Comparison of ENCODE assay signal across 20 cellular contexts in genomic region chr2:153584244-153584643, GRCh38.
DNase-seq lines count a peak whose midpoint lies in the region; ATAC-seq and TF ChIP-seq lines count a peak whose summit lies in the region.
"Had no signal": no experiment of that assay in that cellular context is flagged by ENCODE, and none has a peak within 500 bp of the region (broad histone marks: within the 10 kb centered on the region; RNA-seq: fewer than 3 reads in every experiment).

No MANE protein-coding gene starts in this region.

- peaks cover 29% of the 10 kb centered on the region for H3K9me3 Mint-ChIP-seq in HFFc6

- no peak overlapping the region for H3K18ac ChIP-seq in neuronal stem cell (ENCODE audit: low read length)

- H3K27ac Mint-ChIP-seq in HFFc6 = no peak overlapping the region
- H3K27ac Mint-ChIP-seq: CD4-positive, CD25-positive, alpha-beta regulatory T cell had no signal

- H3K4ac ChIP-seq in neuronal stem cell (ENCODE audit: low read length) = no peak overlapping the region

- no peak overlapping the region for H4K91ac ChIP-seq in neuronal stem cell (ENCODE audit: low read depth, low read length, poor library complexity)

- H4K8ac ChIP-seq in neuronal stem cell (ENCODE audit: low read depth, low read length) = no peak overlapping the region

- no CpG with 5 or more reads among the region's 2 CpGs for WGBS in neuronal stem cell (ENCODE audit: extremely low coverage in 2 of 2, insufficient read length in 2 of 2, insufficient replicate concordance in 1 of 2), 2 donors
- WGBS in aorta, 2 donors = 55 to 64% methylated on average over 2 of the region's 2 CpGs

- H3K4me2 ChIP-seq in neuronal stem cell (ENCODE audit: insufficient read depth, low read length, poor library complexity, severe bottlenecking) = no peak overlapping the region

- no peaks in the 10 kb centered on the region for H3K36me3 ChIP-seq in neuronal stem cell (replicated peaks in 1 of 2; ENCODE audit: control insufficient read depth in 2 of 2, insufficient read depth in 2 of 2, low read length in 2 of 2)
- no peaks in the 10 kb centered on the region for H3K36me3 ChIP-seq in aorta (ENCODE audit: control insufficient read depth in 1 of 2, insufficient read depth in 2 of 2, low read length in 1 of 2)

- H3K4me3 Mint-ChIP-seq in HFFc6 = no peak overlapping the region
- H3K4me3 Mint-ChIP-seq: CD4-positive, CD25-positive, alpha-beta regulatory T cell had no signal

- H3K4me1 ChIP-seq in neuronal stem cell (ENCODE audit: control insufficient read depth in 2 of 2, insufficient read depth in 1 of 2, low read depth in 1 of 2, low read length in 2 of 2) (no peaks in the 10 kb centered on the region), aorta (ENCODE audit: control insufficient read depth in 1 of 2, insufficient read depth in 2 of 2, low read length in 2 of 2) (no peaks in the 10 kb centered on the region)

- H3K9ac ChIP-seq in neuronal stem cell (ENCODE audit: low read depth, low read length, poor library complexity) = no peak overlapping the region

- H3K4me1 Mint-ChIP-seq in HFFc6 (ENCODE audit: low read depth) = no peaks in the 10 kb centered on the region
- H3K4me1 Mint-ChIP-seq: CD4-positive, CD25-positive, alpha-beta regulatory T cell had no signal

- no peaks in the 10 kb centered on the region for H3K27me3 Mint-ChIP-seq in HFFc6 (ENCODE audit: insufficient read depth)
- H3K27me3 Mint-ChIP-seq: CD4-positive, CD25-positive, alpha-beta regulatory T cell had no signal

- peak; percentile 9 for DNase-seq in HuH-7 (ENCODE audit: low spot score)
- peak; percentile 3 for DNase-seq in UCSD-AML1 (lab: John Stamatoyannopoulos, UW; ENCODE audit: unreplicated experiment)
- DNase-seq in neuronal stem cell (ENCODE audit: low spot score) = no peak
- no peak for DNase-seq in HFFc6
- DNase-seq in NCI-H1694 (lab: John Stamatoyannopoulos, UW) = no peak
- DNase-seq in aorta = no peak
- DNase-seq: CD4-positive, CD25-positive, alpha-beta regulatory T cell; DMS79; H7; MM.1S; NCI-H1092 treated with DMSO at 0.1 percent for 48 hours; NCI-H1436 treated with DMSO at 0.1 percent for 48 hours; NCI-H2029 treated with DMSO at 0.1 percent for 48 hours; NCI-H226; NCI-H510A treated with DMSO at 0.1 percent for 48 hours; NCI-H82; OCI-M1; Right ventricle myocardium superior had no signal

- H3K9me3 ChIP-seq in neuronal stem cell (replicated peaks in 1 of 2; ENCODE audit: control insufficient read depth in 2 of 2, insufficient read depth in 1 of 2, low read depth in 1 of 2, low read length in 2 of 2) = peaks cover 0 to 2% of the 10 kb centered on the region in 2 donors
- H3K9me3 ChIP-seq in aorta (ENCODE audit: control insufficient read depth, low read length) = peaks cover 3% of the 10 kb centered on the region

- no peak overlapping the region for H2BK12ac ChIP-seq in neuronal stem cell (ENCODE audit: low read length)

- H2AK5ac ChIP-seq in neuronal stem cell (ENCODE audit: low read depth, low read length) = no peak overlapping the region

- no peak for TF ChIP-seq CTCF in HFFc6 (IDR thresholded peaks at IDR 0.05)

- H3K36me3 Mint-ChIP-seq in HFFc6 (ENCODE audit: low read depth) = peaks cover 5% of the 10 kb centered on the region
- H3K36me3 Mint-ChIP-seq: CD4-positive, CD25-positive, alpha-beta regulatory T cell had no signal

- H2BK120ac ChIP-seq in neuronal stem cell (ENCODE audit: low read depth, low read length) = no peak overlapping the region

- H3K27ac ChIP-seq in neuronal stem cell (replicated peaks; ENCODE audit: low read length) (no peak overlapping the region), aorta (ENCODE audit: low read depth in 1 of 2, low read length in 2 of 2) (no peak overlapping the region)

- H2BK15ac ChIP-seq in neuronal stem cell (ENCODE audit: low read length) = no peak overlapping the region

- H3K27me3 ChIP-seq in neuronal stem cell (ENCODE audit: control insufficient read depth in 3 of 3, insufficient read depth in 3 of 3, low read depth in 1 of 3, low read length in 3 of 3) = no peaks in the 10 kb centered on the region
- no peaks in the 10 kb centered on the region for H3K27me3 ChIP-seq in aorta (ENCODE audit: control insufficient read depth in 1 of 2, insufficient read depth in 2 of 2, low read length in 1 of 2)

- peak overlapping the region; percentile 73 for H3K14ac ChIP-seq in neuronal stem cell (ENCODE audit: low read length)

- peak; percentile 29 for ATAC-seq in esophagus mucosa
- ATAC-seq in GM21528 (IDR thresholded peaks at IDR 0.05; ENCODE audit: low FRiP score, unreplicated experiment) = no peak
- ATAC-seq in aorta (ENCODE audit: low FRiP score) = no peak

- no peak overlapping the region for H2AFZ ChIP-seq in neuronal stem cell (ENCODE audit: low read length)

- H2BK5ac ChIP-seq in neuronal stem cell (ENCODE audit: low read length) = no peak overlapping the region

- H3K4me3 ChIP-seq in neuronal stem cell (ENCODE audit: low read length in 2 of 2) = peak overlapping the region in 1 of 2 donors; percentile 57
- H3K4me3 ChIP-seq in aorta (ENCODE audit: low read length in 2 of 2) = no peak overlapping the region

- no peak overlapping the region for H3K23ac ChIP-seq in neuronal stem cell (ENCODE audit: low read depth, low read length, poor library complexity)

- H3K79me1 ChIP-seq in neuronal stem cell (ENCODE audit: low read depth, low read length) = no peaks in the 10 kb centered on the region

- intact Hi-C loops in aorta (cut with DNase I) = no loop called here

Comparison
In these comparisons a context has a peak if more than half of its experiments do, and no peak if none do; other contexts are left out.
1. DNase-seq: peak in HuH-7 (single experiment) and UCSD-AML1 (single experiment); none in neuronal stem cell (single experiment), HFFc6 (single experiment), NCI-H1694 (single experiment) and aorta (0 of 2).